15 cellular contexts compared by ENCODE assay signal in the genomic region with DNA sequence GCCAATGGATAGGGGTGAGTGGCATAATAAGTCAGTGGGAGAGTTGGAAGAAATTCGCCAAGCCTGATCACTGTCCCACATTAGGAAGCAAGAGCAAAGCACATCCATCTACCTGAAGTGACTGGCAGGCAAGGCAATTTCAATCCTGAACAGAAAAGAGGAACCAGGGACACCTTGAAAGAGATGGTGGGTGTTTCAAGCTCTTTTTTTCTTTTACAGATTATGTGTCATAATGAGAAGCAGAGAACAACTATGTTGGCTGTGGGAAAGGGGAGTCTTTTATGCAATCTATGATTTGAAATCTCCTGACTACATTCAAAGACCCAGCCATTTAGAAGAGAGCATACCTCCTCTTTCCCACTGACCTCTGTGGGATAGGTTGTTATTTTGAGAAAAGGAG.
DNase-seq lines count a peak whose midpoint lies in the region; ATAC-seq, FAIRE-seq and TF ChIP-seq lines count a peak whose summit lies in the region.
"Had no signal": no experiment of that assay in that cellular context is flagged by ENCODE, and none has a peak within 500 bp of the region (broad histone marks: within the 10 kb centered on the region; RNA-seq: fewer than 3 reads in every experiment).

No MANE protein-coding gene starts in this region.

- ATAC-seq in GM18520 (IDR thresholded peaks at IDR 0.05; ENCODE audit: unreplicated experiment) = peak; percentile 32
- ATAC-seq in GM21529 (IDR thresholded peaks at IDR 0.05; ENCODE audit: unreplicated experiment) = peak; percentile 86
- ATAC-seq in HG03103 (IDR thresholded peaks at IDR 0.05; ENCODE audit: low read depth, unreplicated experiment) = peak; percentile 74
- ATAC-seq in HG03457 (IDR thresholded peaks at IDR 0.05; ENCODE audit: unreplicated experiment) = no peak
- no peak for ATAC-seq in GM19467 (IDR thresholded peaks at IDR 0.05; ENCODE audit: unreplicated experiment)
- ATAC-seq: GM23338 had no signal

- DNase-seq in amniotic epithelial cell (ENCODE audit: low read depth) (peak; percentile 46), NCI-H128 (lab: John Stamatoyannopoulos, UW; ENCODE audit: unreplicated experiment) (no peak), D721Med (ENCODE audit: insufficient read length, low spot score) (no peak)
- DNase-seq: activated CD4-positive, alpha-beta memory T cell treated with anti-CD3 and anti-CD28 coated beads, Interleukin-2, amount 10 ng/mL, durations not matched to agents 7 days and 5 days; CD4-positive, CD25-positive, alpha-beta regulatory T cell; esophagus squamous epithelium; midbrain; PC-9; stimulated activated CD4-positive, alpha-beta T cell treated with anti-CD3 and anti-CD28 coated beads, Interleukin-2, amount 100 ng/mL, for 48 hours had no signal

- FAIRE-seq in D721Med (lab: Jason Lieb, UNC) = no peak

- no peak for TF ChIP-seq CTCF in D721Med (IDR thresholded peaks at IDR 0.05; ENCODE audit: insufficient read depth, missing control alignments)

Comparison
In these comparisons a context has a peak if more than half of its experiments do, and no peak if none do; other contexts are left out.
1. ATAC-seq: peak in GM18520 (single experiment), GM21529 (single experiment) and HG03103 (single experiment); none in HG03457 (single experiment) and GM19467 (single experiment).